In genomic region chr12:28059678-28060077, GRCh38 we compare ENCODE assay signal across 20 cellular contexts.
"Had no signal": no experiment of that assay in that cellular context is flagged by ENCODE, and none has a peak within 500 bp of the region (broad histone marks: within the 10 kb centered on the region; RNA-seq: fewer than 3 reads in every experiment).

No MANE protein-coding gene starts in this region.

- ATAC-seq: gastroesophageal sphincter; left colon; mucosa of descending colon; naive thymus-derived CD8-positive, alpha-beta T cell; stimulated activated memory B cell treated with anti-CD40 and anti-IgM and Interleukin-4, amounts not matched to agents 10 μg/mL and 1 μg/mL and 100 μg/mL, for 72 hours; upper lobe of right lung had no signal

- H3K36me3 ChIP-seq: gastroesophageal sphincter, neutrophil, tibial nerve, upper lobe of right lung, vagina had no signal

- H3K27ac ChIP-seq: coronary artery, gastroesophageal sphincter, neutrophil, testis, tibial nerve, upper lobe of right lung, vagina had no signal

- H3K4me3 ChIP-seq: coronary artery, gastroesophageal sphincter, mucosa of descending colon, testis, tibial nerve, upper lobe of right lung, vagina had no signal

- DNase-seq: effector CD4-positive, alpha-beta T cell; endodermal cell; erythroblast; foreskin fibroblast; glutamatergic neuron; immature natural killer cell; left colon; mammary epithelial cell; mucosa of descending colon; naive thymus-derived CD8-positive, alpha-beta T cell; posterior cingulate gyrus; stimulated activated CD4-positive, alpha-beta T cell treated with anti-CD3 and anti-CD28 coated beads, Interleukin-4, amount 100 ng/mL, for 1 hour; testis; upper lobe of right lung had no signal

- H3K9me3 ChIP-seq: gastroesophageal sphincter, mucosa of descending colon, neutrophil, testis, tibial nerve, upper lobe of right lung, vagina had no signal

- H3K4me1 ChIP-seq: gastroesophageal sphincter, tibial nerve, upper lobe of right lung, vagina had no signal

- H3K27me3 ChIP-seq: gastroesophageal sphincter, neutrophil, testis, tibial nerve, upper lobe of right lung, vagina had no signal
